Comparison of ENCODE assay signal across 1 cellular context in genomic region chr22:50306753-50307749, GRCh38.
TF ChIP-seq lines count a peak whose summit lies in the region.

PLXNB2 (minus strand) TSS chr22:50307646; CDS start chr22:50290584, 17,062 bp downstream.

TF ChIP-seq in HepG2, 621 proteins besides CTCF, POLR2A, EP300 and RAD21 (continued from another document and continues in another):
- TF ChIP-seq ZBTB37 (CRISPR knock-in tag; IDR thresholded peaks at IDR 0.05) (no peak), ATF7-NPFF (CRISPR knock-in tag; IDR thresholded peaks at IDR 0.05; ENCODE audit: low read depth) (no peak), NFAT5 (CRISPR knock-in tag; IDR thresholded peaks at IDR 0.05) (no peak), SIN3A (IDR thresholded peaks at IDR 0.05; ENCODE audit: borderline replicate concordance, low read depth, low read length) (peak; percentile 52; the same call in 1 of the 2 replicates), ZNF282 (IDR thresholded peaks at IDR 0.05; ENCODE audit: partially characterized antibody) (no peak), SPEN (CRISPR knock-in tag; IDR thresholded peaks at IDR 0.05; ENCODE audit: low read depth) (0 out of 2 replicates have a peak, but pooled peaks have one; percentile 34), FUBP1 (CRISPR knock-in tag; IDR thresholded peaks at IDR 0.05; ENCODE audit: borderline replicate concordance) (no peak), HDAC1 (CRISPR knock-in tag; IDR thresholded peaks at IDR 0.05) (peak; percentile 32; the same call in 1 of the 2 replicates), RBM39 (IDR thresholded peaks at IDR 0.05; ENCODE audit: low read depth, low read length, poor library complexity, severe bottlenecking) (no peak), ZNF264 (CRISPR knock-in tag; IDR thresholded peaks at IDR 0.05) (no peak), FOXK1 (CRISPR knock-in tag; IDR thresholded peaks at IDR 0.05; ENCODE audit: borderline replicate concordance, low read depth) (no peak), HOXA3 (CRISPR knock-in tag; IDR thresholded peaks at IDR 0.05) (peak; percentile 37; the same call in 1 of the 2 replicates), PHB2 (IDR thresholded peaks at IDR 0.05; ENCODE audit: partially characterized antibody) (no peak), ZNF562 (CRISPR knock-in tag; IDR thresholded peaks at IDR 0.05; ENCODE audit: borderline replicate concordance) (no peak), ZNF800 (CRISPR knock-in tag; IDR thresholded peaks at IDR 0.05) (no peak), ZFP82 (CRISPR knock-in tag; IDR thresholded peaks at IDR 0.05; ENCODE audit: borderline replicate concordance) (peak; percentile 76; the same call in 1 of the 2 replicates), ZNF639 (CRISPR knock-in tag; conservative IDR thresholded peaks at IDR 0.05) (0 out of 2 replicates have a peak, but pooled peaks have one; percentile 3), REST (IDR thresholded peaks at IDR 0.05; ENCODE audit: borderline replicate concordance in 1 of 2, low read depth in 1 of 2, low read length in 2 of 2) (no peak), ZNF792 (CRISPR knock-in tag; IDR thresholded peaks at IDR 0.05) (no peak), ZNF547 (CRISPR knock-in tag; IDR thresholded peaks at IDR 0.05) (no peak), ATM (IDR thresholded peaks at IDR 0.05; ENCODE audit: borderline replicate concordance) (no peak), TBX2 (CRISPR knock-in tag; IDR thresholded peaks at IDR 0.05; ENCODE audit: borderline replicate concordance) (peak; percentile 41; the same call in 1 of the 2 replicates), SYNCRIP (IDR thresholded peaks at IDR 0.05; ENCODE audit: insufficient read depth, low read depth, low read length) (no peak), BRCA1 (CRISPR knock-in tag; IDR thresholded peaks at IDR 0.05) (no peak), XRCC5 (optimal IDR thresholded peaks at IDR 0.05; ENCODE audit: low read length) (no peak), HMG20A (CRISPR knock-in tag; IDR thresholded peaks at IDR 0.05; ENCODE audit: borderline replicate concordance) (no peak), ZNF280D (CRISPR knock-in tag; IDR thresholded peaks at IDR 0.05) (no peak), ISX (CRISPR knock-in tag; conservative IDR thresholded peaks at IDR 0.05) (no peak), PATZ1 (CRISPR knock-in tag; IDR thresholded peaks at IDR 0.05) (peak; percentile 52), ZSCAN25 (CRISPR knock-in tag; IDR thresholded peaks at IDR 0.05) (peak; percentile 78), ZFX (CRISPR knock-in tag; IDR thresholded peaks at IDR 0.05; ENCODE audit: low read depth) (peak; percentile 82), ZBTB34 (CRISPR knock-in tag; IDR thresholded peaks at IDR 0.05) (no peak), ZNF660 (CRISPR knock-in tag; IDR thresholded peaks at IDR 0.05; ENCODE audit: borderline replicate concordance, low read depth) (no peak), ZNF263 (CRISPR knock-in tag; IDR thresholded peaks at IDR 0.05) (no peak), ZNF232 (CRISPR knock-in tag; IDR thresholded peaks at IDR 0.05; ENCODE audit: borderline replicate concordance) (no peak)
